ENCODE assay signal across 8 cellular contexts in genomic region chr10:30705086-30705624, GRCh38.
A peak's percentile ranks its signal among the peaks of the same experiment; 100 is the strongest.
DNase-seq lines count a peak whose midpoint lies in the region; ATAC-seq and TF ChIP-seq lines count a peak whose summit lies in the region.

No MANE protein-coding gene starts in this region.

- H3K9me3 ChIP-seq in BLaER1: peaks cover 8% of the 10 kb centered on the region
- H3K9me3 ChIP-seq in H9 (ENCODE audit: control insufficient read depth, low read depth, low read length): no peaks in the 10 kb centered on the region

- no peak overlapping the region for H4K5ac ChIP-seq in H9 (ENCODE audit: insufficient read length, low read depth, low read length)

- peaks cover 71% of the 10 kb centered on the region for H3K4me1 Mint-ChIP-seq in activated T-helper 1 cell treated with anti-CD3 and anti-CD28 coated beads, Interleukin-12 subunit alpha, Interleukin-12 subunit beta, Interleukin-2, Interleukin-4 antibody, amounts not matched to agents 30 ng/mL and 10 ng/mL and 1 ng/mL, durations not matched to agents 14 hours and 24 hours and 36 hours (ENCODE audit: low read depth)
- H3K4me1 Mint-ChIP-seq in H9: peaks cover 30 to 37% of the 10 kb centered on the region in 2 experiments

- ATAC-seq in HG03175 (IDR thresholded peaks at IDR 0.05; ENCODE audit: unreplicated experiment): peak; percentile 60

- peak overlapping the region; percentile 85 for H3K4me3 Mint-ChIP-seq in activated T-helper 1 cell treated with anti-CD3 and anti-CD28 coated beads, Interleukin-12 subunit alpha, Interleukin-12 subunit beta, Interleukin-2, Interleukin-4 antibody, amounts not matched to agents 30 ng/mL and 10 ng/mL and 1 ng/mL, durations not matched to agents 14 hours and 24 hours and 36 hours
- peak overlapping the region in 1 of 2 experiments; percentile 12; a peak in 1 of 5 replicates for H3K4me3 Mint-ChIP-seq in H9

- no peaks in the 10 kb centered on the region for H4K20me1 ChIP-seq in BLaER1
- no peaks in the 10 kb centered on the region for H4K20me1 ChIP-seq in H9 (ENCODE audit: control insufficient read depth, insufficient read depth, insufficient read length)

- H3K4me1 ChIP-seq in BLaER1: peaks cover 91% of the 10 kb centered on the region
- peaks cover 8% of the 10 kb centered on the region; the same call in 1 of the 2 replicates for H3K4me1 ChIP-seq in H9 (ENCODE audit: insufficient read depth, low read length)

- H3K27ac ChIP-seq in BLaER1 (peak overlapping the region; percentile 95), H9 (ENCODE audit: insufficient read length, low read depth, low read length) (no peak overlapping the region)

- H3K79me1 ChIP-seq in H9 (ENCODE audit: insufficient read depth, low read depth, low read length, poor library complexity, severe bottlenecking): no peaks in the 10 kb centered on the region

- H3K27me3 ChIP-seq in BLaER1 (no peaks in the 10 kb centered on the region), H9 (ENCODE audit: insufficient read depth, low read length) (no peaks in the 10 kb centered on the region)

- intact Hi-C loops in activated T-helper 1 cell treated with anti-CD3 and anti-CD28 coated beads, Interleukin-12 subunit alpha, Interleukin-12 subunit beta, Interleukin-2, Interleukin-4 antibody, amounts not matched to agents 30 ng/mL and 10 ng/mL and 1 ng/mL, durations not matched to agents 14 hours and 24 hours and 36 hours (cut with micrococcal nuclease): loop anchor here (2.0 to 10.0 kb wide), 2 partner anchors 294 to 1650 kb away; no protein-coding TSS in a partner anchor

- TF ChIP-seq POLR2A in GM19099 (IDR thresholded peaks at IDR 0.05; ENCODE audit: extremely low read depth, insufficient read length, low read depth): peak; percentile 52

- no peaks in the 10 kb centered on the region for H3K79me2 ChIP-seq in H9 (ENCODE audit: insufficient read depth, low read length)

- peak overlapping the region; percentile 95 for H3K27ac Mint-ChIP-seq in activated T-helper 1 cell treated with anti-CD3 and anti-CD28 coated beads, Interleukin-12 subunit alpha, Interleukin-12 subunit beta, Interleukin-2, Interleukin-4 antibody, amounts not matched to agents 30 ng/mL and 10 ng/mL and 1 ng/mL, durations not matched to agents 14 hours and 24 hours and 36 hours
- H3K27ac Mint-ChIP-seq in H9: peak overlapping the region in 1 of 3 experiments; percentile 67; a peak in 1 of 7 replicates

- no peaks in the 10 kb centered on the region for H3K36me3 ChIP-seq in BLaER1

- no peaks in the 10 kb centered on the region for H3K9me3 Mint-ChIP-seq in activated T-helper 1 cell treated with anti-CD3 and anti-CD28 coated beads, Interleukin-12 subunit alpha, Interleukin-12 subunit beta, Interleukin-2, Interleukin-4 antibody, amounts not matched to agents 30 ng/mL and 10 ng/mL and 1 ng/mL, durations not matched to agents 14 hours and 24 hours and 36 hours
- no peaks in the 10 kb centered on the region for H3K9me3 Mint-ChIP-seq in H9

- no peaks in the 10 kb centered on the region for H3K23me2 ChIP-seq in H9 (ENCODE audit: insufficient read length, low read depth, low read length, poor library complexity, severe bottlenecking)

- H3T11ph ChIP-seq in H9 (ENCODE audit: low read length): no peak overlapping the region

- peaks cover 2% of the 10 kb centered on the region for H3K36me3 Mint-ChIP-seq in activated T-helper 1 cell treated with anti-CD3 and anti-CD28 coated beads, Interleukin-12 subunit alpha, Interleukin-12 subunit beta, Interleukin-2, Interleukin-4 antibody, amounts not matched to agents 30 ng/mL and 10 ng/mL and 1 ng/mL, durations not matched to agents 14 hours and 24 hours and 36 hours (ENCODE audit: low read depth)
- no peaks in the 10 kb centered on the region for H3K36me3 Mint-ChIP-seq in H9 (ENCODE audit: insufficient read depth in 1 of 3, low read depth in 3 of 3)

- no peak overlapping the region for H4K91ac ChIP-seq in H9 (ENCODE audit: insufficient read length, low read depth, low read length)

- H3K23ac ChIP-seq in H9 (ENCODE audit: insufficient read length, low read depth, low read length): no peak overlapping the region

- peak; percentile 47 for DNase-seq in activated T-helper 1 cell treated with anti-CD3 and anti-CD28 coated beads, Interleukin-12 subunit alpha, Interleukin-12 subunit beta, Interleukin-2, Interleukin-4 antibody, amounts not matched to agents 30 ng/mL and 10 ng/mL and 1 ng/mL, durations not matched to agents 14 hours and 24 hours and 36 hours (ENCODE audit: low spot score)
- DNase-seq in effector CD4-positive, alpha-beta T cell: no peak
- DNase-seq in dedifferentiated amniotic fluid mesenchymal stem cell (ENCODE audit: extremely low spot score): no peak
- no peak for DNase-seq in SK-N-DZ (ENCODE audit: low spot score)
- no peak for DNase-seq in H9

- no peak overlapping the region for H2AFZ ChIP-seq in H9 (ENCODE audit: low read length)

- H3K18ac ChIP-seq in H9 (ENCODE audit: insufficient read length, low read depth, low read length): no peak overlapping the region

- H3K4me2 ChIP-seq in BLaER1 (peak overlapping the region; percentile 92), H9 (ENCODE audit: insufficient read depth, insufficient read length, low read length) (no peak overlapping the region)

- H3K9ac ChIP-seq in BLaER1: peak overlapping the region; percentile 80
- no peak overlapping the region for H3K9ac ChIP-seq in H9 (ENCODE audit: extremely low read depth, insufficient read length, low read length)

- H3K14ac ChIP-seq in H9 (ENCODE audit: insufficient read depth, low read length): no peak overlapping the region

- H4K8ac ChIP-seq in H9 (replicated peaks; ENCODE audit: insufficient read length, low read depth, low read length): no peak overlapping the region

- H2BK20ac ChIP-seq in H9 (ENCODE audit: low read depth, low read length, poor library complexity, severe bottlenecking): no peak overlapping the region

- H3K4me3 ChIP-seq in BLaER1: peak overlapping the region; percentile 58

- WGBS in H9 (ENCODE audit: extremely low coverage, insufficient read length, low lambda C conversion rate): no CpG with 5 or more reads among the region's 9 CpGs

- H2BK15ac ChIP-seq in H9 (ENCODE audit: low read depth, low read length): no peak overlapping the region

- TF ChIP-seq CTCF in H9 (conservative IDR thresholded peaks at IDR 0.05): no peak

- no peak overlapping the region for H3K56ac ChIP-seq in H9 (ENCODE audit: insufficient read length, low read depth, low read length)

- H2BK5ac ChIP-seq in H9 (ENCODE audit: insufficient read length, low read length): no peak overlapping the region

- H2AK5ac ChIP-seq in H9 (ENCODE audit: insufficient read length, low read length): no peak overlapping the region

- H3K4ac ChIP-seq in H9 (ENCODE audit: low read depth, low read length): no peak overlapping the region

- no peak overlapping the region for H2BK120ac ChIP-seq in H9 (ENCODE audit: low read depth, low read length, poor library complexity, severe bottlenecking)

- no peak overlapping the region for H2BK12ac ChIP-seq in H9 (ENCODE audit: insufficient read length, low read depth, low read length)

- H3K27me3 Mint-ChIP-seq in activated T-helper 1 cell treated with anti-CD3 and anti-CD28 coated beads, Interleukin-12 subunit alpha, Interleukin-12 subunit beta, Interleukin-2, Interleukin-4 antibody, amounts not matched to agents 30 ng/mL and 10 ng/mL and 1 ng/mL, durations not matched to agents 14 hours and 24 hours and 36 hours (ENCODE audit: insufficient read depth): no peaks in the 10 kb centered on the region
- H3K27me3 Mint-ChIP-seq in H9 (ENCODE audit: low read depth): peaks cover 18% of the 10 kb centered on the region
